In the genomic region with DNA sequence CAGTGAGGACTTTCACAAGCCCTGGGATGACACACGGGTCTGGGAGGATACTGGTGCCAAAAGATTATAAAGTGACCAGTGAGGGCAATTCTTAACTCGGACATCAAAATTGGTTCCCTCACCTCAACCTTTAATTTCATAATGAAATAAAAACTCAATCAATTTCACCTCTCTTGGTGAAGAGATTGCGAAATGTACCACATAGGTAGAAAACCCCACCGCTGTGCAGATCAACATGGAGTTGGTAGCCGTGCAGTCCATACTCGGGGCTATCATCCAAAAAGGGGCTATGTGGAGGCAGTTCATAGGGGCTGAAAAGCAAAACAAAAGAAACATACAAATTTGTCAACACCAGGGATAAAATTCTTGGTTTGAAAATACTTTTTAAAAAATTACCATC, we compare ENCODE assay signal across 2 cellular contexts.
TF ChIP-seq lines count a peak whose summit lies in the region.

No MANE protein-coding gene starts in this region.

TF ChIP-seq in IMR-90, 13 proteins besides CTCF, POLR2A, EP300 and RAD21:
- no peak for TF ChIP-seq MAZ (IDR thresholded peaks at IDR 0.05; ENCODE audit: borderline replicate concordance, low read depth, low read length)
- no peak for TF ChIP-seq FOS (IDR thresholded peaks at IDR 0.05; ENCODE audit: low read depth, low read length)
- TF ChIP-seq MAFK (IDR thresholded peaks at IDR 0.05; ENCODE audit: low read depth, low read length): no peak
- peak; percentile 76 for TF ChIP-seq CEBPB (IDR thresholded peaks at IDR 0.05; ENCODE audit: low read depth, low read length)

TF ChIP-seq in H1, 55 proteins besides CTCF, POLR2A, EP300 and RAD21:
- TF ChIP-seq, protein P1, sequence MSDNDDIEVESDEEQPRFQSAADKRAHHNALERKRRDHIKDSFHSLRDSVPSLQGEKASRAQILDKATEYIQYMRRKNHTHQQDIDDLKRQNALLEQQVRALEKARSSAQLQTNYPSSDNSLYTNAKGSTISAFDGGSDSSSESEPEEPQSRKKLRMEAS (IDR thresholded peaks at IDR 0.05): no peak
- TF ChIP-seq CBX5 (IDR thresholded peaks at IDR 0.05; ENCODE audit: low read depth, low read length) (no peak), CEBPB (IDR thresholded peaks at IDR 0.05; ENCODE audit: low read depth, low read length) (peak; percentile 36; the same call in 1 of the 2 replicates)
